ENCODE assay signal across 1 cellular context in the genomic region with DNA sequence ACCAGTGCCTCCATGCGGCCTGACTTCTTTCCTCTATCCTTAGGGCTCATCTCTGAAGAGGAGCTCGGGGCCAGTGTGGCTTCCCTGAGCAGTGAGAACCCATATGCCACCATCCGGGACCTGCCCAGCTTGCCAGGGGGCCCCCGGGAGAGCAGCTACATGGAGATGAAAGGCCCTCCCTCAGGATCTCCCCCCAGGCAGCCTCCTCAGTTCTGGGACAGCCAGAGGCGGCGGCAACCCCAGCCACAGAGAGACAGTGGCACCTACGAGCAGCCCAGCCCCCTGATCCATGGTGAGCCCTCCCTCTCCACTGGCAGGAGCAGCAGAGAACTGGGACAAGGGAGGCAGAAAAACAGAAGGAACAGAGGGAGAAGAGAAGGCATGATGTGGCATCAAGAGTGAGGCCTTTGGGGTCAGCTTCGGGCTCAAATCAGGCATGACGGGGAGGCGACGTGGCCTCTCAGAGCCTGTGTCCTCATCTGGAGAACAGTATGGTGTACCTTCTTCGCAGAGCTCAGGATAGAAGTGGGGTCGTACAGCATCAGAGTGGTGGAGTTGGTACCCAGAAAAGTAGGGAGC.
A peak's percentile ranks its signal among the peaks of the same experiment; 100 is the strongest.
TF ChIP-seq lines count a peak whose summit lies in the region.

No MANE protein-coding gene starts in this region.

TF ChIP-seq in SK-N-SH, 30 proteins besides CTCF, POLR2A, EP300 and RAD21:
- TF ChIP-seq CHD2 (IDR thresholded peaks at IDR 0.05; ENCODE audit: low read length, partially characterized antibody): no peak
- TF ChIP-seq MXI1 (IDR thresholded peaks at IDR 0.05; ENCODE audit: low read depth, low read length): 0 out of 2 replicates have a peak, but pooled peaks have one; percentile 4
